19 cellular contexts compared by ENCODE assay signal in genomic region chr10:104589871-104590270, GRCh38. TPM values are rescaled to one million over a fixed set of nuclear protein-coding genes. Genes with fewer than 3 reads are reported as not detected.
A peak's percentile ranks its signal among the peaks of the same experiment; 100 is the strongest.
DNase-seq lines count a peak whose midpoint lies in the region; ATAC-seq, FAIRE-seq and TF ChIP-seq lines count a peak whose summit lies in the region.
"Had no signal": no experiment of that assay in that cellular context is flagged by ENCODE, and none has a peak within 500 bp of the region (broad histone marks: within the 10 kb centered on the region; RNA-seq: fewer than 3 reads in every experiment).

No MANE protein-coding gene starts in this region.

- no peak overlapping the region for H3K4me3 Mint-ChIP-seq in Calu3 (ENCODE audit: low read depth, unreplicated experiment)
- H3K4me3 Mint-ChIP-seq in natural killer cell treated with Interleukin-12 subunit alpha and Interleukin-12 subunit beta and Interleukin-15 and Interleukin-18, amount 100 ng/mL, for 72 hours, result no peak overlapping the region
- H3K4me3 Mint-ChIP-seq in activated CD4-positive, alpha-beta memory T cell treated with anti-CD3 and anti-CD28 coated beads, Interleukin-2, amount 10 ng/mL, durations not matched to agents 7 days and 5 days, result no peak overlapping the region
- H3K4me3 Mint-ChIP-seq: activated CD8-positive, alpha-beta T cell treated with anti-CD3 and anti-CD28 coated beads, Interleukin-2, amount 10 ng/mL, durations not matched to agents 7 days and 5 days; CD4-positive, alpha-beta memory T cell; stimulated activated naive CD8-positive, alpha-beta T cell treated with anti-CD3 and anti-CD28 coated beads, Interleukin-15, amount 100 ng/mL, for 72 hours had no signal

- no peaks in the 10 kb centered on the region for H4K20me1 ChIP-seq in H1 (replicated peaks in 1 of 2; ENCODE audit: control insufficient read depth in 1 of 2, insufficient read depth in 2 of 2, low read length in 2 of 2)

- H3K4me3 ChIP-seq in Panc1 (ENCODE audit: low read depth in 2 of 2, low read length in 2 of 2), result no peak overlapping the region
- H3K4me3 ChIP-seq in H1 (ENCODE audit: extremely low read depth in 1 of 4, insufficient read depth in 2 of 4, low read depth in 3 of 4, low read length in 4 of 4), result no peak overlapping the region
- H3K4me3 ChIP-seq: lower lobe of right lung, sigmoid colon had no signal

- H2AFZ ChIP-seq in H1 (ENCODE audit: low read length), result no peak overlapping the region

- no peak overlapping the region for H2AK5ac ChIP-seq in H1 (ENCODE audit: low read depth, low read length)

- H3K27ac ChIP-seq in Panc1 (ENCODE audit: low read length), result no peak overlapping the region
- no peak overlapping the region for H3K27ac ChIP-seq in H1 (ENCODE audit: low read depth, low read length)
- H3K27ac ChIP-seq: lower lobe of right lung, sigmoid colon had no signal

- no peak for FAIRE-seq in H1 (lab: Jason Lieb, UNC)

- no peak overlapping the region for H3K9ac ChIP-seq in H1 (replicated peaks in 1 of 4; ENCODE audit: extremely low read depth in 1 of 4, low read depth in 3 of 4, low read length in 3 of 4)

- BruUV-seq in Panc1 (replicated peaks; lab: Mats Ljungman, UMichigan), result no TSS peak
- BruUV-seq in Calu3 (replicated peaks; lab: Mats Ljungman, UMichigan), result no TSS peak

- TF ChIP-seq CTCF in Panc1 (IDR thresholded peaks at IDR 0.05) (no peak), H1 (IDR thresholded peaks at IDR 0.05; ENCODE audit: control extremely low read depth in 1 of 3, insufficient read depth in 1 of 3, low read depth in 1 of 3, low read length in 3 of 3) (no peak), Calu3 (IDR thresholded peaks at IDR 0.05; ENCODE audit: unreplicated experiment) (no peak)

- POLR2A ChIA-PET in Panc1 (lab: Charles Lee) (no interaction called here), H1 (lab: Charles Lee; ENCODE audit: partially characterized antibody) (no interaction called here)
- POLR2A ChIA-PET in activated CD4-positive, alpha-beta memory T cell treated with anti-CD3 and anti-CD28 coated beads, Interleukin-2, amount 10 ng/mL, durations not matched to agents 7 days and 5 days (lab: Charles Lee), result no interaction called here

- H3K14ac ChIP-seq in H1 (ENCODE audit: insufficient read length), result no peak overlapping the region

- H3K4me1 ChIP-seq in Panc1 (ENCODE audit: control insufficient read depth, insufficient read depth, low read length), result no peaks in the 10 kb centered on the region
- H3K4me1 ChIP-seq in H1 (replicated peaks in 1 of 4; ENCODE audit: control insufficient read depth in 3 of 4, insufficient read depth in 4 of 4, low read length in 3 of 4), result peaks cover 0 to 3% (median 0%) of the 10 kb centered on the region in 4 experiments; a peak in 2 of 7 replicates
- H3K4me1 ChIP-seq: lower lobe of right lung, sigmoid colon had no signal

- no peak overlapping the region for H2BK20ac ChIP-seq in H1 (ENCODE audit: low read length)

- H4K5ac ChIP-seq in H1 (ENCODE audit: insufficient read length, low read depth, low read length), result no peak overlapping the region

- no peaks in the 10 kb centered on the region for H3K79me2 ChIP-seq in H1 (ENCODE audit: control insufficient read depth in 1 of 2, insufficient read depth in 2 of 2, low read length in 2 of 2)

- H2BK15ac ChIP-seq in H1 (ENCODE audit: low read length), result no peak overlapping the region

- CTCF ChIA-PET in Panc1 (lab: Charles Lee) (no interaction called here), H1 (lab: Charles Lee; ENCODE audit: partially characterized antibody) (interaction anchor here (1.0 to 7.9 kb wide), 8 partner anchors 10 to 183 kb away, joined by 3 to 50 read pairs (median 7); partner anchors contain the start of gene SORCS3), Calu3 (lab: Charles Lee) (no interaction called here)
- CTCF ChIA-PET in activated CD4-positive, alpha-beta memory T cell treated with anti-CD3 and anti-CD28 coated beads, Interleukin-2, amount 10 ng/mL, durations not matched to agents 7 days and 5 days (lab: Charles Lee), result interaction anchor here (1.5 kb wide), 1 partner anchor 9 kb away, joined by 4 read pairs; no protein-coding TSS in a partner anchor

- H3K27me3 ChIP-seq in Panc1 (ENCODE audit: control insufficient read depth, insufficient read depth, low read length) (peaks cover 11% of the 10 kb centered on the region; the same call in 1 of the 2 replicates), H1 (replicated peaks in 1 of 4; ENCODE audit: control insufficient read depth in 3 of 4, extremely low read depth in 1 of 4, insufficient read depth in 3 of 4, low read length in 3 of 4) (no peaks in the 10 kb centered on the region)
- H3K27me3 ChIP-seq: sigmoid colon had no signal

- H3K4ac ChIP-seq in H1 (replicated peaks; ENCODE audit: insufficient read length, low read depth, low read length), result no peak overlapping the region

- DNase-seq in GM03348 (ENCODE audit: low spot score), result peak; percentile 80
- no peak for DNase-seq in Panc1 (ENCODE audit: low read depth, low spot score)
- DNase-seq in H1 (ENCODE audit: low read depth in 1 of 2, low spot score in 2 of 2), result no peak
- DNase-seq in myocyte (ENCODE audit: low read depth), result peak; percentile 40
- DNase-seq in Calu3, result no peak
- DNase-seq in natural killer cell treated with Interleukin-12 subunit alpha and Interleukin-12 subunit beta and Interleukin-15 and Interleukin-18, amount 100 ng/mL, for 72 hours (ENCODE audit: low spot score), result no peak
- DNase-seq in activated CD4-positive, alpha-beta memory T cell treated with anti-CD3 and anti-CD28 coated beads, Interleukin-2, amount 10 ng/mL, durations not matched to agents 7 days and 5 days, result no peak
- DNase-seq: activated gamma-delta T cell; CD4-positive, alpha-beta memory T cell; GF-D8; head of caudate nucleus; lower lobe of right lung; NCI-H1048; NCI-H69; SHP77 treated with DMSO at 0.1 percent for 48 hours; sigmoid colon; stimulated activated naive CD8-positive, alpha-beta T cell treated with anti-CD3 and anti-CD28 coated beads, Interleukin-15, amount 100 ng/mL, for 72 hours had no signal

- no peaks in the 10 kb centered on the region for H3K36me3 ChIP-seq in Panc1 (ENCODE audit: control insufficient read depth, insufficient read depth, low read length)
- H3K36me3 ChIP-seq in H1 (ENCODE audit: control insufficient read depth in 2 of 4, insufficient read depth in 4 of 4, low read length in 3 of 4), result no peaks in the 10 kb centered on the region
- H3K36me3 ChIP-seq: lower lobe of right lung, sigmoid colon had no signal

- no peak overlapping the region for H4K8ac ChIP-seq in H1 (ENCODE audit: extremely low read depth, insufficient read depth, low read length)

- peaks cover 92% of the 10 kb centered on the region for H3K27me3 Mint-ChIP-seq in Calu3 (ENCODE audit: unreplicated experiment)
- H3K27me3 Mint-ChIP-seq in natural killer cell treated with Interleukin-12 subunit alpha and Interleukin-12 subunit beta and Interleukin-15 and Interleukin-18, amount 100 ng/mL, for 72 hours, result peaks cover 21 to 24% of the 10 kb centered on the region in 2 donors
- H3K27me3 Mint-ChIP-seq in activated CD4-positive, alpha-beta memory T cell treated with anti-CD3 and anti-CD28 coated beads, Interleukin-2, amount 10 ng/mL, durations not matched to agents 7 days and 5 days, result peaks cover 13% of the 10 kb centered on the region
- H3K27me3 Mint-ChIP-seq: stimulated activated naive CD8-positive, alpha-beta T cell treated with anti-CD3 and anti-CD28 coated beads, Interleukin-15, amount 100 ng/mL, for 72 hours had no signal

- H4K91ac ChIP-seq in H1 (replicated peaks; ENCODE audit: insufficient read length, low read length), result no peak overlapping the region

- ATAC-seq in Panc1 (peak; percentile 49; the same call in 1 of the 2 replicates), GM18870 (IDR thresholded peaks at IDR 0.05; ENCODE audit: unreplicated experiment) (no peak)
- ATAC-seq in natural killer cell treated with Interleukin-12 subunit alpha and Interleukin-12 subunit beta and Interleukin-15 and Interleukin-18, amount 100 ng/mL, for 72 hours, result no peak
- ATAC-seq: activated CD8-positive, alpha-beta T cell treated with anti-CD3 and anti-CD28 coated beads, Interleukin-2, amount 10 ng/mL, durations not matched to agents 7 days and 5 days; lower lobe of right lung; stimulated activated naive CD8-positive, alpha-beta T cell treated with anti-CD3 and anti-CD28 coated beads, Interleukin-15, amount 100 ng/mL, for 72 hours had no signal

- in situ Hi-C loops in Panc1 (cut with HindIII; ENCODE audit: low pct_unique_long_range_greater_than_20kb, low sequenced_read_pairs), result no loop called here

- TF ChIP-seq RAD21 in H1 (IDR thresholded peaks at IDR 0.05 in 1 of 2, conservative IDR thresholded peaks at IDR 0.05 in 1 of 2; ENCODE audit: low read depth in 2 of 2, low read length in 2 of 2), result no peak

- H3K36me3 Mint-ChIP-seq in Calu3 (ENCODE audit: insufficient read depth, unreplicated experiment), result no peaks in the 10 kb centered on the region
- H3K36me3 Mint-ChIP-seq in natural killer cell treated with Interleukin-12 subunit alpha and Interleukin-12 subunit beta and Interleukin-15 and Interleukin-18, amount 100 ng/mL, for 72 hours, result no peaks in the 10 kb centered on the region
- no peaks in the 10 kb centered on the region for H3K36me3 Mint-ChIP-seq in activated CD4-positive, alpha-beta memory T cell treated with anti-CD3 and anti-CD28 coated beads, Interleukin-2, amount 10 ng/mL, durations not matched to agents 7 days and 5 days (ENCODE audit: low read depth)
- H3K36me3 Mint-ChIP-seq: CD4-positive, alpha-beta memory T cell had no signal

- TF ChIP-seq EP300 in H1 (IDR thresholded peaks at IDR 0.05; ENCODE audit: borderline replicate concordance in 1 of 2, low read depth in 2 of 2, low read length in 2 of 2), result no peak

- 90% methylated on average over 4 of the region's 4 CpGs; no CpG with 5 or more reads in 1 of the 2 experiments for WGBS in H1 (ENCODE audit: extremely low coverage in 1 of 2, insufficient coverage in 1 of 2, insufficient read length in 1 of 2, insufficient replicate concordance in 2 of 2, low coverage in 1 of 2, low lambda C conversion rate in 2 of 2, missing lambda C conversion rate in 1 of 2), 2 experiments

- H2BK12ac ChIP-seq in H1 (ENCODE audit: low read depth, low read length), result no peak overlapping the region

- no peak for TF ChIP-seq POLR2A in H1 (IDR thresholded peaks at IDR 0.05; ENCODE audit: control extremely low read depth in 1 of 2, low read depth in 2 of 2, low read length in 2 of 2)

- H2BK120ac ChIP-seq in H1 (replicated peaks; ENCODE audit: low read depth, low read length), result no peak overlapping the region

- no peaks in the 10 kb centered on the region for H3K79me1 ChIP-seq in H1 (ENCODE audit: low read depth, low read length)

- no peaks in the 10 kb centered on the region for H3K23me2 ChIP-seq in H1 (ENCODE audit: low read depth, low read length)

- H3K18ac ChIP-seq in H1 (ENCODE audit: extremely low read depth, low read length), result no peak overlapping the region

- no peaks in the 10 kb centered on the region for H3K9me3 Mint-ChIP-seq in Calu3 (ENCODE audit: low read depth, unreplicated experiment)
- H3K9me3 Mint-ChIP-seq in natural killer cell treated with Interleukin-12 subunit alpha and Interleukin-12 subunit beta and Interleukin-15 and Interleukin-18, amount 100 ng/mL, for 72 hours, result no peaks in the 10 kb centered on the region
- H3K9me3 Mint-ChIP-seq in activated CD4-positive, alpha-beta memory T cell treated with anti-CD3 and anti-CD28 coated beads, Interleukin-2, amount 10 ng/mL, durations not matched to agents 7 days and 5 days, result no peaks in the 10 kb centered on the region
- H3K9me3 Mint-ChIP-seq: CD4-positive, alpha-beta memory T cell; stimulated activated naive CD8-positive, alpha-beta T cell treated with anti-CD3 and anti-CD28 coated beads, Interleukin-15, amount 100 ng/mL, for 72 hours had no signal

- intact Hi-C loops in Panc1 (cut with micrococcal nuclease; ENCODE audit: unreplicated experiment), result loop anchor here (10.0 kb wide), 1 partner anchor 325 kb away; no protein-coding TSS in a partner anchor
- intact Hi-C loops in Calu3 (cut with micrococcal nuclease; ENCODE audit: unreplicated experiment), result no loop called here

- no peaks in the 10 kb centered on the region for H3K9me3 ChIP-seq in Panc1 (ENCODE audit: control insufficient read depth, insufficient read depth, low read depth, low read length)
- H3K9me3 ChIP-seq in H1 (ENCODE audit: insufficient read depth in 2 of 2, low read depth in 1 of 2, low read length in 1 of 2), result no peaks in the 10 kb centered on the region
- H3K9me3 ChIP-seq: lower lobe of right lung, sigmoid colon had no signal

- H2BK5ac ChIP-seq in H1 (ENCODE audit: low read depth, low read length), result no peak overlapping the region

- H3K4me2 ChIP-seq in H1 (ENCODE audit: insufficient read depth in 1 of 2, low read depth in 2 of 2, low read length in 2 of 2), result no peak overlapping the region

- H3K56ac ChIP-seq in H1 (replicated peaks; ENCODE audit: insufficient read length, low read depth, low read length), result no peak overlapping the region

- H3K23ac ChIP-seq in H1 (ENCODE audit: insufficient read length), result no peak overlapping the region

- no peaks in the 10 kb centered on the region for H3K4me1 Mint-ChIP-seq in Calu3 (ENCODE audit: low read depth, unreplicated experiment)
- H3K4me1 Mint-ChIP-seq in natural killer cell treated with Interleukin-12 subunit alpha and Interleukin-12 subunit beta and Interleukin-15 and Interleukin-18, amount 100 ng/mL, for 72 hours (ENCODE audit: low read depth in 2 of 2), result peaks cover 0 to 3% of the 10 kb centered on the region in 2 donors
- peaks cover 2% of the 10 kb centered on the region for H3K4me1 Mint-ChIP-seq in activated CD4-positive, alpha-beta memory T cell treated with anti-CD3 and anti-CD28 coated beads, Interleukin-2, amount 10 ng/mL, durations not matched to agents 7 days and 5 days

- H3K27ac Mint-ChIP-seq in Calu3 (ENCODE audit: unreplicated experiment), result no peak overlapping the region
- no peak overlapping the region for H3K27ac Mint-ChIP-seq in natural killer cell treated with Interleukin-12 subunit alpha and Interleukin-12 subunit beta and Interleukin-15 and Interleukin-18, amount 100 ng/mL, for 72 hours
- no peak overlapping the region for H3K27ac Mint-ChIP-seq in activated CD4-positive, alpha-beta memory T cell treated with anti-CD3 and anti-CD28 coated beads, Interleukin-2, amount 10 ng/mL, durations not matched to agents 7 days and 5 days
- H3K27ac Mint-ChIP-seq: activated CD8-positive, alpha-beta T cell treated with anti-CD3 and anti-CD28 coated beads, Interleukin-2, amount 10 ng/mL, durations not matched to agents 7 days and 5 days; CD4-positive, alpha-beta memory T cell had no signal

RNA-seq across cellular contexts. Expression of gene SORCS3, which starts 51.2 kb away (rescaled TPM):
- not detected for total RNA-seq in Panc1 (2021; ENCODE audit: unreplicated experiment)
- polyA plus RNA-seq in Panc1 (2012; ENCODE audit: insufficient read length), result not detected
- 0.82 and 0.88 TPM in 2 replicates for total RNA-seq in H1 (2021; fragmentation: NEBNext Ultra II Directional; extraction: Animal tissue kit (Norgen Biotek cat#: 25700))
- 0.25 and 0.26 TPM in 2 replicates for polyA plus RNA-seq in H1 (2011; rRNA removed)
- polyA plus RNA-seq in H1 (2011; cell fraction: cytosol; rRNA removed), result 0.32 TPM
- 0.67 TPM for polyA plus RNA-seq in H1 (2011; cell fraction: nucleus; rRNA removed)
- 0.20 to 0.30 TPM (median 0.27 TPM) in 4 replicates for polyA plus RNA-seq in H1 (2012, experiment 1 of 2)
- polyA plus RNA-seq in H1 (2012, experiment 2 of 2), result not detected
- polyA plus RNA-seq in H1 (2013, experiment 1 of 2), result 0.49 TPM
- 0.52 TPM for polyA plus RNA-seq in H1 (2013, experiment 2 of 2)
- polyA minus RNA-seq in H1 (2011; rRNA and poly(A)+ RNA removed), result 0.80 and 1.5 TPM in 2 replicates
- polyA minus RNA-seq in H1 (2011; cell fraction: cytosol; rRNA and poly(A)+ RNA removed), result 0.73 TPM
- 1.9 TPM for polyA minus RNA-seq in H1 (2011; cell fraction: nucleus; rRNA and poly(A)+ RNA removed)
- total RNA-seq in myocyte, result not detected in 2 replicates
- polyA plus RNA-seq in myocyte (2012), result not detected
- total RNA-seq in Calu3 (2022), result not detected in 2 replicates
- total RNA-seq in natural killer cell treated with Interleukin-12 subunit alpha and Interleukin-12 subunit beta and Interleukin-15 and Interleukin-18, amount 100 ng/mL, for 72 hours, result not detected
- not detected for total RNA-seq in activated CD4-positive, alpha-beta memory T cell treated with anti-CD3 and anti-CD28 coated beads, Interleukin-2, amount 10 ng/mL, durations not matched to agents 7 days and 5 days
- total RNA-seq: activated CD8-positive, alpha-beta T cell treated with anti-CD3 and anti-CD28 coated beads, Interleukin-2, amount 10 ng/mL, durations not matched to agents 7 days and 5 days; lower lobe of right lung had no signal

Comparison
In these comparisons a context has a peak if more than half of its experiments do, and no peak if none do; other contexts are left out.
1. DNase-seq: peak in GM03348 (single experiment) and myocyte (single experiment); none in Panc1 (single experiment), H1 (0 of 2), Calu3 (single experiment), natural killer cell treated with Interleukin-12 subunit alpha and Interleukin-12 subunit beta and Interleukin-15 and Interleukin-18, amount 100 ng/mL, for 72 hours (single experiment) and activated CD4-positive, alpha-beta memory T cell treated with anti-CD3 and anti-CD28 coated beads, Interleukin-2, amount 10 ng/mL, durations not matched to agents 7 days and 5 days (single experiment).
2. CTCF ChIA-PET loops: an anchor here in H1 (1.0 to 7.9 kb wide) and activated CD4-positive, alpha-beta memory T cell treated with anti-CD3 and anti-CD28 coated beads, Interleukin-2, amount 10 ng/mL, durations not matched to agents 7 days and 5 days (1.5 kb wide); none called in Panc1 and Calu3.